ENCODE assay signal across 21 cellular contexts in genomic region chr20:31550099-31550498, GRCh38. TPM values are rescaled to one million over a fixed set of nuclear protein-coding genes. Genes with fewer than 3 reads are reported as not detected.
DNase-seq lines count a peak whose midpoint lies in the region; ATAC-seq and TF ChIP-seq lines count a peak whose summit lies in the region.
"Had no signal": no experiment of that assay in that cellular context is flagged by ENCODE, and none has a peak within 500 bp of the region (broad histone marks: within the 10 kb centered on the region; RNA-seq: fewer than 3 reads in every experiment).

No MANE protein-coding gene starts in this region.

- WGBS in endodermal cell (ENCODE audit: insufficient coverage in 1 of 2, insufficient read length in 1 of 2), 2 experiments, result 92 to 94% methylated on average over 6 to 13 of the region's 13 CpGs
- WGBS in smooth muscle cell (ENCODE audit: low lambda C conversion rate), result 97% methylated on average over 13 of the region's 13 CpGs
- WGBS in body of pancreas, 2 donors, result 88 to 93% methylated on average over 13 of the region's 13 CpGs

- no peak overlapping the region for H2AFZ ChIP-seq in PC-9
- H2AFZ ChIP-seq in smooth muscle cell (ENCODE audit: low read depth), result no peak overlapping the region

- BruUV-seq in PC-9 (replicated peaks; lab: Mats Ljungman, UMichigan), result no TSS peak

- CTCF ChIA-PET in PC-9 (lab: Charles Lee), result no interaction called here

- TF ChIP-seq POLR2A in body of pancreas (IDR thresholded peaks at IDR 0.05), result no peak

- H3K4me3 ChIP-seq in PC-9, result no peak overlapping the region
- H3K4me3 ChIP-seq in endodermal cell (ENCODE audit: low read length), result no peak overlapping the region
- no peak overlapping the region for H3K4me3 ChIP-seq in smooth muscle cell
- H3K4me3 ChIP-seq in body of pancreas, result no peak overlapping the region
- H3K4me3 ChIP-seq: adrenal gland, colonic mucosa, esophagus squamous epithelium, gastrocnemius medialis, psoas muscle had no signal

- H3K27ac Mint-ChIP-seq in activated naive CD8-positive, alpha-beta T cell, result peak overlapping the region; percentile 54
- H3K27ac Mint-ChIP-seq in activated naive CD8-positive, alpha-beta T cell treated with anti-CD3 and anti-CD28 coated beads for 36 hours, result no peak overlapping the region
- H3K27ac Mint-ChIP-seq in endodermal cell, result peak overlapping the region; percentile 50

- peaks cover 57% of the 10 kb centered on the region for H3F3A ChIP-seq in PC-9 (ENCODE audit: insufficient read depth, low read depth)
- peaks cover 32% of the 10 kb centered on the region for H3F3A ChIP-seq in smooth muscle cell (ENCODE audit: low read depth)

- H3K9me2 ChIP-seq in PC-9 (ENCODE audit: insufficient read depth), result no peaks in the 10 kb centered on the region

- POLR2A ChIA-PET in PC-9 (lab: Charles Lee; ENCODE audit: unreplicated experiment), result no interaction called here

- no peaks in the 10 kb centered on the region for H3K27me3 Mint-ChIP-seq in activated naive CD8-positive, alpha-beta T cell
- no peaks in the 10 kb centered on the region for H3K27me3 Mint-ChIP-seq in activated naive CD8-positive, alpha-beta T cell treated with anti-CD3 and anti-CD28 coated beads for 36 hours
- H3K27me3 Mint-ChIP-seq in endodermal cell (ENCODE audit: insufficient read depth), result no peaks in the 10 kb centered on the region
- H3K27me3 Mint-ChIP-seq: IgD-negative memory B cell had no signal

- H3K27ac ChIP-seq in PC-9, result 0 out of 2 replicates have a peak overlapping the region, but pooled peaks have one; percentile 12
- no peak overlapping the region for H3K27ac ChIP-seq in endodermal cell (ENCODE audit: low read depth, low read length)
- H3K27ac ChIP-seq in smooth muscle cell (ENCODE audit: low read depth), result peak overlapping the region; percentile 66
- no peak overlapping the region for H3K27ac ChIP-seq in body of pancreas
- H3K27ac ChIP-seq: adrenal gland, C4-2B, colonic mucosa, gastrocnemius medialis, psoas muscle had no signal

- H3K36me3 ChIP-seq in PC-9 (ENCODE audit: low read depth) (peaks cover 43% of the 10 kb centered on the region), endodermal cell (ENCODE audit: control insufficient read depth, insufficient read depth, low read length) (peaks cover 62% of the 10 kb centered on the region), smooth muscle cell (ENCODE audit: low read depth) (peaks cover 3% of the 10 kb centered on the region), body of pancreas (replicated peaks in 1 of 2; ENCODE audit: insufficient read depth in 1 of 2, low read depth in 2 of 2) (peaks cover 5 to 45% of the 10 kb centered on the region in 2 donors)

- no peak for ATAC-seq in body of pancreas
- ATAC-seq in HG03521 (IDR thresholded peaks at IDR 0.05; ENCODE audit: unreplicated experiment), result no peak
- ATAC-seq: gastrocnemius medialis, HCT116, left ventricle myocardium superior, psoas muscle had no signal

- no peak for TF ChIP-seq CTCF in PC-9 (conservative IDR thresholded peaks at IDR 0.05)
- TF ChIP-seq CTCF in endodermal cell (conservative IDR thresholded peaks at IDR 0.05), result no peak
- no peak for TF ChIP-seq CTCF in smooth muscle cell (IDR thresholded peaks at IDR 0.05; ENCODE audit: borderline replicate concordance, insufficient read depth, poor library complexity, severe bottlenecking)
- no peak for TF ChIP-seq CTCF in body of pancreas (IDR thresholded peaks at IDR 0.05)

- H3K4me2 ChIP-seq in PC-9 (no peak overlapping the region), smooth muscle cell (no peak overlapping the region)

- H3K4me3 Mint-ChIP-seq in activated naive CD8-positive, alpha-beta T cell, result peak overlapping the region; percentile 46
- H3K4me3 Mint-ChIP-seq in activated naive CD8-positive, alpha-beta T cell treated with anti-CD3 and anti-CD28 coated beads for 36 hours, result no peak overlapping the region
- H3K4me3 Mint-ChIP-seq in endodermal cell, result no peak overlapping the region

- H3K4me1 Mint-ChIP-seq in activated naive CD8-positive, alpha-beta T cell (ENCODE audit: low read depth), result peaks cover 13% of the 10 kb centered on the region
- H3K4me1 Mint-ChIP-seq in activated naive CD8-positive, alpha-beta T cell treated with anti-CD3 and anti-CD28 coated beads for 36 hours, result peaks cover 8% of the 10 kb centered on the region
- H3K4me1 Mint-ChIP-seq in endodermal cell, result peaks cover 3% of the 10 kb centered on the region

- H3K79me2 ChIP-seq in PC-9 (ENCODE audit: low read depth) (peaks cover 47% of the 10 kb centered on the region), smooth muscle cell (ENCODE audit: low read depth) (peaks cover 30% of the 10 kb centered on the region)

- H3K27me3 ChIP-seq in PC-9 (ENCODE audit: insufficient read depth, low read depth) (no peaks in the 10 kb centered on the region), endodermal cell (ENCODE audit: control insufficient read depth, insufficient read depth, low read length, poor library complexity, severe bottlenecking) (no peaks in the 10 kb centered on the region), smooth muscle cell (ENCODE audit: low read depth) (no peaks in the 10 kb centered on the region), body of pancreas (no peaks in the 10 kb centered on the region)
- H3K27me3 ChIP-seq: adrenal gland, colonic mucosa, esophagus squamous epithelium, gastrocnemius medialis had no signal

- DNase-seq in activated naive CD8-positive, alpha-beta T cell treated with anti-CD3 and anti-CD28 coated beads for 36 hours, result no peak
- DNase-seq in PC-9 (no peak), endodermal cell (no peak), smooth muscle cell (lab: John Stamatoyannopoulos, UW; ENCODE audit: unreplicated experiment) (no peak), body of pancreas (no peak), SIG-M5 (lab: John Stamatoyannopoulos, UW) (no peak)
- DNase-seq: activated CD8-positive, alpha-beta memory T cell treated with anti-CD3 and anti-CD28 coated beads for 24 hours; adrenal gland; colonic mucosa; esophagus squamous epithelium; gastrocnemius medialis; hypothalamus; left ventricle myocardium superior; NCI-H1105 treated with DMSO at 0.1 percent for 48 hours; NCI-H2029 treated with DMSO at 0.1 percent for 48 hours; psoas muscle had no signal

- no peaks in the 10 kb centered on the region for H3K9me3 Mint-ChIP-seq in activated naive CD8-positive, alpha-beta T cell (ENCODE audit: low read depth)
- H3K9me3 Mint-ChIP-seq in activated naive CD8-positive, alpha-beta T cell treated with anti-CD3 and anti-CD28 coated beads for 36 hours, result no peaks in the 10 kb centered on the region
- H3K9me3 Mint-ChIP-seq in endodermal cell, result no peaks in the 10 kb centered on the region
- H3K9me3 Mint-ChIP-seq: IgD-negative memory B cell had no signal

- H3K9ac ChIP-seq in endodermal cell (ENCODE audit: extremely low read depth, low read length, poor library complexity, severe bottlenecking) (no peak overlapping the region), smooth muscle cell (ENCODE audit: low read depth) (no peak overlapping the region)

- peaks cover 2% of the 10 kb centered on the region for H3K36me3 Mint-ChIP-seq in activated naive CD8-positive, alpha-beta T cell
- H3K36me3 Mint-ChIP-seq in activated naive CD8-positive, alpha-beta T cell treated with anti-CD3 and anti-CD28 coated beads for 36 hours, result peaks cover 45% of the 10 kb centered on the region
- peaks cover 79% of the 10 kb centered on the region for H3K36me3 Mint-ChIP-seq in endodermal cell (ENCODE audit: low read depth)

- H3K4me1 ChIP-seq in PC-9 (replicated peaks; ENCODE audit: insufficient read depth) (peaks cover 41% of the 10 kb centered on the region), endodermal cell (ENCODE audit: control insufficient read depth, insufficient read depth, low read length) (no peaks in the 10 kb centered on the region), smooth muscle cell (ENCODE audit: low read depth) (no peaks in the 10 kb centered on the region), body of pancreas (peaks cover 11% of the 10 kb centered on the region)

- intact Hi-C loops in PC-9 (cut with micrococcal nuclease; ENCODE audit: unreplicated experiment) (no loop called here), body of pancreas (cut with DNase I) (no loop called here)

- no peaks in the 10 kb centered on the region for H4K20me1 ChIP-seq in PC-9 (ENCODE audit: insufficient read depth)
- H4K20me1 ChIP-seq in smooth muscle cell (ENCODE audit: low read depth), result peaks cover 15% of the 10 kb centered on the region

- H3K9me3 ChIP-seq in PC-9 (ENCODE audit: insufficient read depth, low read depth) (no peaks in the 10 kb centered on the region), endodermal cell (ENCODE audit: control insufficient read depth, low read length) (no peaks in the 10 kb centered on the region), smooth muscle cell (replicated peaks; ENCODE audit: low read depth) (no peaks in the 10 kb centered on the region), body of pancreas (no peaks in the 10 kb centered on the region)
- H3K9me3 ChIP-seq: adrenal gland, colonic mucosa, esophagus squamous epithelium, gastrocnemius medialis, psoas muscle had no signal

RNA-seq across cellular contexts. Expression of gene HM13, which starts 35.9 kb away (rescaled TPM):
- total RNA-seq in activated naive CD8-positive, alpha-beta T cell treated with anti-CD3 and anti-CD28 coated beads for 36 hours, result 100 to 1,000 TPM; 137 to 142 TPM
- total RNA-seq in PC-9 (2021), result 220 and 272 TPM in 2 replicates
- total RNA-seq in endodermal cell, result 100 to 1,000 TPM; 120 to 206 TPM
- polyA plus RNA-seq in endodermal cell (2013, experiment 1 of 2), result 85.1 TPM
- polyA plus RNA-seq in endodermal cell (2013, experiment 2 of 2), result 81.4 TPM
- 165 and 210 TPM in 2 replicates for total RNA-seq in smooth muscle cell
- polyA plus RNA-seq in smooth muscle cell, result 336 and 397 TPM in 2 replicates
- total RNA-seq in body of pancreas, result 10 to 100 TPM; 73.2 to 79.4 TPM

RNA-seq across cellular contexts. Expression of gene ID1, which starts 55.0 kb away (rescaled TPM):
- under 1 TPM; 0.36 to 0.37 TPM for total RNA-seq in activated naive CD8-positive, alpha-beta T cell treated with anti-CD3 and anti-CD28 coated beads for 36 hours
- total RNA-seq in PC-9 (2021), result 74.4 and 164 TPM in 2 replicates
- total RNA-seq in endodermal cell, result 100 to 1,000 TPM; 380 to 447 TPM
- 223 TPM for polyA plus RNA-seq in endodermal cell (2013, experiment 1 of 2)
- polyA plus RNA-seq in endodermal cell (2013, experiment 2 of 2), result 194 TPM
- 396 and 414 TPM in 2 replicates for total RNA-seq in smooth muscle cell
- 87.6 and 182 TPM in 2 replicates for polyA plus RNA-seq in smooth muscle cell
- 100 to 1,000 TPM; 169 to 245 TPM for total RNA-seq in body of pancreas

Comparison
In these comparisons a context has a peak if more than half of its experiments do, and no peak if none do; other contexts are left out.
1. H3K27ac ChIP-seq: peak in PC-9 (single experiment) and smooth muscle cell (single experiment); none in endodermal cell (single experiment) and body of pancreas (0 of 4).
2. RNA of gene ID1, which starts 55.0 kb away (total RNA-seq): 380 to 447 TPM in endodermal cell, 396 to 414 TPM in smooth muscle cell, 169 to 245 TPM in body of pancreas and 74.4 to 164 TPM in PC-9; 0.36 to 0.37 TPM in activated naive CD8-positive, alpha-beta T cell treated with anti-CD3 and anti-CD28 coated beads for 36 hours; every median in the first group is over 10 times any median in the second.